Comparison of ENCODE assay signal across 8 cellular contexts in the genomic region with DNA sequence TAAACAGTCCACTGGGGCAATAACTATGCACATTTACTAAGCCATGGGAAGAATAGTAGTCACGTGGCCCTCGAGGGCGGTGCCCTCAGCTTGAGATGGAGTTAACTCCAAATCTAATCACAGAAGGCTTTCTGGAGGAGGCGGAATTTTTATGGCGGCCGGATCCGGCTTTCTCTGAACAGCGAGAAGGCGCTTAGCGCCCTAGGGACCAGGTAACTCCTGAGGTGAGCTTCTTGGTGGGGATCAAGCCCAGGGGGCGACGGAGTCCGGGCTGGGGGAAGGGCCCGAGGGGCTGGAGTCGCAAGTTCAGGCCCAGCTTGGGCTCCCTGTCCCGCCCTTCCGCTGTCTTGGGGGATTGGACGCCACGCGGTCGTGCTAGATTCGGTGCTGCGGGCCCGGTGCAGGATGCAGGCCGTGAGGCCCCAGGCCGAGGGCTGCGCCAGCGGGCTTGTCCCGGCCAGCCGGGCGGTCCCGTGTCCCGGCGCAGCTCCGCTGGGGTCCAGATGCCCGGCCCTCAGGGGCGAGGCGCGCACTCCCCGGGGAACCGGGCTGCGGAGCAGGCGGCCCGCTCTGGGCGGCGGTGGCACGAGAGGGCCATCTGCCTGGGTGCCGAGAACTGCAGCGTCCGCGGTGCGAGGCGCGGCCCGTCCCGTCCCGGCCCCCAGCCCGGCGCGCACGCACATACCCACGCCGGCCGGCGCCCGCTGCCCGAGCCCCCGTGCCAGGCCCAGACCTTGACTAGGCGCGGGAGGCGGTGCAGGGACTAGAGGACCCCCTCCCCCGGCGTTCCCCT. TPM values are rescaled to one million over a fixed set of nuclear protein-coding genes. Genes with fewer than 3 reads are reported as not detected.
DNase-seq lines count a peak whose midpoint lies in the region; ATAC-seq, FAIRE-seq and TF ChIP-seq lines count a peak whose summit lies in the region.

No MANE protein-coding gene starts in this region.

- no peaks in the 10 kb centered on the region for H3K9me3 Mint-ChIP-seq in astrocyte (ENCODE audit: unreplicated experiment)

- DNase-seq in astrocyte (ENCODE audit: low read depth) (no peak), islet precursor cell (peak; percentile 75), small intestine (peak; percentile 33), DMS53 treated with DMSO at 0.1 percent for 48 hours (lab: John Stamatoyannopoulos, UW; ENCODE audit: unreplicated experiment) (no peak), NCI-H1436 treated with DMSO at 0.1 percent for 48 hours (lab: John Stamatoyannopoulos, UW) (no peak)
- no peak for DNase-seq in stimulated activated CD4-positive, alpha-beta T cell treated with anti-CD3 and anti-CD28 coated beads, Interleukin-2, amount 100 ng/mL, for 24 hours

- H3K9ac ChIP-seq in HUES48 (ENCODE audit: low read depth, low read length) (peak overlapping the region; percentile 94), astrocyte (ENCODE audit: low read length) (no peak overlapping the region)

- no peak for FAIRE-seq in astrocyte (lab: Jason Lieb, UNC)
- no peak for FAIRE-seq in small intestine (lab: Jason Lieb, UNC)

- peak overlapping the region; percentile 16 for H3K27ac Mint-ChIP-seq in astrocyte (ENCODE audit: unreplicated experiment)

- H3K27me3 Mint-ChIP-seq in astrocyte (ENCODE audit: low read depth, unreplicated experiment) = peaks cover 3% of the 10 kb centered on the region

- peaks cover 25% of the 10 kb centered on the region for H3K79me2 ChIP-seq in astrocyte (ENCODE audit: insufficient read depth, low read length)

- peaks cover 4% of the 10 kb centered on the region for H3K36me3 Mint-ChIP-seq in astrocyte (ENCODE audit: low read depth, unreplicated experiment)

- peak overlapping the region; percentile 97 for H3K27ac ChIP-seq in HUES48 (ENCODE audit: low read depth, low read length)
- H3K27ac ChIP-seq in astrocyte (ENCODE audit: low read depth, low read length) = no peak overlapping the region
- H3K27ac ChIP-seq in small intestine (ENCODE audit: low read depth in 1 of 2, low read length in 1 of 2) = peak overlapping the region in 1 of 2 donors; percentile 96

- H2AFZ ChIP-seq in astrocyte (ENCODE audit: low read depth, low read length) = peak overlapping the region; percentile 48

- H3K36me3 ChIP-seq in HUES48 (ENCODE audit: control insufficient read depth, insufficient read depth, low read length) = peaks cover 22% of the 10 kb centered on the region
- peaks cover 18% of the 10 kb centered on the region for H3K36me3 ChIP-seq in astrocyte (ENCODE audit: insufficient read depth, low read length)
- H3K36me3 ChIP-seq in small intestine (ENCODE audit: control insufficient read depth in 2 of 2, insufficient read depth in 2 of 2, low read length in 2 of 2) = peaks cover 0 to 2% of the 10 kb centered on the region in 2 donors

- WGBS in small intestine, 3 donors = 72 to 93% (median 90%) methylated on average over 42 to 73 of the region's 73 CpGs

- H3K9me3 ChIP-seq in HUES48 (ENCODE audit: control insufficient read depth, insufficient read depth, low read length) = no peaks in the 10 kb centered on the region
- H3K9me3 ChIP-seq in astrocyte (ENCODE audit: insufficient read depth, low read depth, low read length) = no peaks in the 10 kb centered on the region
- no peaks in the 10 kb centered on the region for H3K9me3 ChIP-seq in small intestine (ENCODE audit: control insufficient read depth, low read depth)

- peaks cover 23% of the 10 kb centered on the region for H3K4me1 Mint-ChIP-seq in astrocyte (ENCODE audit: low read depth, unreplicated experiment)

- H4K20me1 ChIP-seq in astrocyte (ENCODE audit: insufficient read depth, low read length) = peaks cover 7% of the 10 kb centered on the region

- no peaks in the 10 kb centered on the region for H3K27me3 ChIP-seq in HUES48 (ENCODE audit: control insufficient read depth, insufficient read depth, low read length)
- no peaks in the 10 kb centered on the region for H3K27me3 ChIP-seq in astrocyte (ENCODE audit: insufficient read depth, low read length)
- no peaks in the 10 kb centered on the region for H3K27me3 ChIP-seq in small intestine (ENCODE audit: control insufficient read depth in 2 of 2, insufficient read depth in 2 of 2, low read length in 2 of 2)

- H3K4me3 ChIP-seq in HUES48 (ENCODE audit: low read depth, low read length) (peak overlapping the region; percentile 76), astrocyte (ENCODE audit: insufficient read depth, low read depth, low read length) (no peak overlapping the region), small intestine (ENCODE audit: low read depth in 1 of 2, low read length in 2 of 2) (no peak overlapping the region)

- no peak for TF ChIP-seq CTCF in astrocyte (IDR thresholded peaks at IDR 0.05; ENCODE audit: insufficient read depth, low read depth, low read length)

- H3K4me2 ChIP-seq in astrocyte (ENCODE audit: low read length) = peak overlapping the region; percentile 85

- no peak for ATAC-seq in HG02798 (IDR thresholded peaks at IDR 0.05; ENCODE audit: poor library complexity, unreplicated experiment)

- peaks cover 30% of the 10 kb centered on the region for H3K4me1 ChIP-seq in HUES48 (ENCODE audit: control insufficient read depth, insufficient read depth, low read length)
- H3K4me1 ChIP-seq in astrocyte (ENCODE audit: insufficient read depth, low read length) = peaks cover 26% of the 10 kb centered on the region
- H3K4me1 ChIP-seq in small intestine (ENCODE audit: control insufficient read depth in 2 of 2, insufficient read depth in 1 of 2, low read depth in 1 of 2, low read length in 1 of 2) = peaks cover 5 to 17% of the 10 kb centered on the region in 2 donors

- H3K4me3 Mint-ChIP-seq in astrocyte (ENCODE audit: unreplicated experiment) = peak overlapping the region; percentile 46

RNA-seq across cellular contexts. Expression of a gene that starts 1.7 kb away (rescaled TPM):
- 67.8 and 71.9 TPM in 2 replicates for total RNA-seq in astrocyte
- 10 to 100 TPM in 1 of 3 donors, 1 to 10 TPM in 2; 4.3 to 17.7 (median 5.4) TPM for polyA plus RNA-seq in small intestine

RNA-seq across cellular contexts. Expression of a gene that starts 45.2 kb away (rescaled TPM):
- 3.8 and 4.8 TPM in 2 replicates for total RNA-seq in astrocyte
- 10 to 100 TPM in 1 of 3 donors, 1 to 10 TPM in 2; 7.6 to 69.6 (median 9.7) TPM for polyA plus RNA-seq in small intestine

Comparison
In these comparisons a context has a peak if more than half of its experiments do, and no peak if none do; other contexts are left out.
1. DNase-seq: peak in islet precursor cell (single experiment) and small intestine (single experiment); none in astrocyte (single experiment), DMS53 treated with DMSO at 0.1 percent for 48 hours (single experiment), stimulated activated CD4-positive, alpha-beta T cell treated with anti-CD3 and anti-CD28 coated beads, Interleukin-2, amount 100 ng/mL, for 24 hours (0 of 2) and NCI-H1436 treated with DMSO at 0.1 percent for 48 hours (single experiment).